8 cellular contexts compared by ENCODE assay signal in the genomic region with DNA sequence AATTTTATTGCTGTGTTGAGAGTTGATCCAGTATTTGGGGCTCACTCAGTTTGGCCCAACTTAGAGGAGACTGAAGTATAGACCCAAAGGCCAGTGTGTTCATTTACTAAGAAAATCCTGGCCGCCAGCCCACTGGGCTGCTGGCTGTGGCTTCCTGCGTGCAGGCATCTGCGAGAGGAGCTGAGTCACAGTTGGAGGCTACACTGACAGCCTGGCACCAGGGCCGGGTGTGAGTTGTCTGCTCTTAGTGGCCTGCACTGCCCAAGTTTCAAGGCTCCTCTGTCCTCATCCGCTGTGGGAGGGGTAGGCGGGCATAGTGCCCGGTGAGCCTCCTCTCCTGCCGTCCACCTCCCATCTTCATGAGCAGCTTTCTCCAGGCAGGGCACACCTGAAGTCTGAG. TPM values are rescaled to one million over a fixed set of nuclear protein-coding genes. Genes with fewer than 3 reads are reported as not detected.
DNase-seq lines count a peak whose midpoint lies in the region; ATAC-seq and TF ChIP-seq lines count a peak whose summit lies in the region.

No MANE protein-coding gene starts in this region.

- H3K27ac Mint-ChIP-seq in stimulated activated naive CD8-positive, alpha-beta T cell treated with anti-CD3 and anti-CD28 coated beads, Interleukin-15, amount 100 ng/mL, for 72 hours = peak overlapping the region in 1 of 2 donors; percentile 79

- no peak overlapping the region for H3K4me2 ChIP-seq in hepatocyte

- peaks cover 47% of the 10 kb centered on the region for H3K4me1 Mint-ChIP-seq in stimulated activated naive CD8-positive, alpha-beta T cell treated with anti-CD3 and anti-CD28 coated beads, Interleukin-15, amount 100 ng/mL, for 72 hours

- no peak overlapping the region for H2AFZ ChIP-seq in hepatocyte

- no peak overlapping the region for H3K4me3 Mint-ChIP-seq in stimulated activated naive CD8-positive, alpha-beta T cell treated with anti-CD3 and anti-CD28 coated beads, Interleukin-15, amount 100 ng/mL, for 72 hours

- TF ChIP-seq CTCF in hepatocyte (IDR thresholded peaks at IDR 0.05; ENCODE audit: poor library complexity) (no peak), GM10266 (IDR thresholded peaks at IDR 0.05; ENCODE audit: control insufficient read depth, insufficient read depth, low read depth, missing control alignments) (no peak)

- no peak overlapping the region for H3K27ac ChIP-seq in hepatocyte

- H3K4me3 ChIP-seq in hepatocyte = no peak overlapping the region

- H3K4me1 ChIP-seq in hepatocyte (ENCODE audit: insufficient read depth) = no peaks in the 10 kb centered on the region

- no peaks in the 10 kb centered on the region for H3K9me2 ChIP-seq in hepatocyte (replicated peaks; ENCODE audit: insufficient read depth)

- no peaks in the 10 kb centered on the region for H3K27me3 ChIP-seq in hepatocyte

- peak; percentile 26 for DNase-seq in stimulated activated naive CD8-positive, alpha-beta T cell treated with anti-CD3 and anti-CD28 coated beads, Interleukin-15, Interleukin-2, amounts not matched to agents 100 U/mL and 50 U/mL, for 24 hours
- no peak for DNase-seq in stimulated activated naive CD8-positive, alpha-beta T cell treated with anti-CD3 and anti-CD28 coated beads, Interleukin-15, amount 100 ng/mL, for 72 hours
- peak in 52 of 56 donors; percentile 10 to 91 (median 70) for DNase-seq in amygdala (lab: John Stamatoyannopoulos, UW)
- DNase-seq in hepatocyte (ENCODE audit: low spot score) = peak; percentile 32
- peak; percentile 39 for DNase-seq in stimulated activated CD4-positive, alpha-beta T cell treated with anti-CD3 and anti-CD28 coated beads, Interleukin-1b, Interleukin-23, amount 100 ng/mL, for 48 hours
- DNase-seq in GM10266 (ENCODE audit: extremely low spot score) = no peak
- DNase-seq in SKM-1 (lab: John Stamatoyannopoulos, UW; ENCODE audit: unreplicated experiment) = no peak

- H3K36me3 ChIP-seq in hepatocyte (replicated peaks; ENCODE audit: insufficient read depth, low read depth) = no peaks in the 10 kb centered on the region

- H3K79me2 ChIP-seq in hepatocyte = no peaks in the 10 kb centered on the region

- 87% methylated on average over 8 of the region's 8 CpGs for WGBS in hepatocyte (ENCODE audit: low lambda C conversion rate, missing lambda C conversion rate)

- ATAC-seq in stimulated activated naive CD8-positive, alpha-beta T cell treated with anti-CD3 and anti-CD28 coated beads, Interleukin-15, Interleukin-2, amounts not matched to agents 100 U/mL and 50 U/mL, for 24 hours = peak; percentile 63
- ATAC-seq in stimulated activated naive CD8-positive, alpha-beta T cell treated with anti-CD3 and anti-CD28 coated beads, Interleukin-15, amount 100 ng/mL, for 72 hours = no peak
- no peak for ATAC-seq in GM21619 (IDR thresholded peaks at IDR 0.05; ENCODE audit: unreplicated experiment)

- H3K9me3 Mint-ChIP-seq in stimulated activated naive CD8-positive, alpha-beta T cell treated with anti-CD3 and anti-CD28 coated beads, Interleukin-15, amount 100 ng/mL, for 72 hours = no peaks in the 10 kb centered on the region

- H3K27me3 Mint-ChIP-seq in stimulated activated naive CD8-positive, alpha-beta T cell treated with anti-CD3 and anti-CD28 coated beads, Interleukin-15, amount 100 ng/mL, for 72 hours = no peaks in the 10 kb centered on the region

- H4K20me1 ChIP-seq in hepatocyte (ENCODE audit: insufficient read depth, poor library complexity, severe bottlenecking) = no peaks in the 10 kb centered on the region

- no peaks in the 10 kb centered on the region for H3K9me3 ChIP-seq in hepatocyte (ENCODE audit: low read depth)

RNA-seq across cellular contexts. Expression of a gene that starts 54.2 kb away (rescaled TPM):
- total RNA-seq in hepatocyte = 0.24 and 0.97 TPM in 2 replicates
- 0.63 and 0.79 TPM in 2 replicates for polyA plus RNA-seq in hepatocyte

Comparison
In these comparisons a context has a peak if more than half of its experiments do, and no peak if none do; other contexts are left out.
1. DNase-seq: peak in stimulated activated naive CD8-positive, alpha-beta T cell treated with anti-CD3 and anti-CD28 coated beads, Interleukin-15, Interleukin-2, amounts not matched to agents 100 U/mL and 50 U/mL, for 24 hours (single experiment), amygdala (52 of 56), hepatocyte (single experiment) and stimulated activated CD4-positive, alpha-beta T cell treated with anti-CD3 and anti-CD28 coated beads, Interleukin-1b, Interleukin-23, amount 100 ng/mL, for 48 hours (single experiment); none in stimulated activated naive CD8-positive, alpha-beta T cell treated with anti-CD3 and anti-CD28 coated beads, Interleukin-15, amount 100 ng/mL, for 72 hours (0 of 2), GM10266 (single experiment) and SKM-1 (single experiment).